Comparison of ENCODE assay signal across 8 cellular contexts in the genomic region with DNA sequence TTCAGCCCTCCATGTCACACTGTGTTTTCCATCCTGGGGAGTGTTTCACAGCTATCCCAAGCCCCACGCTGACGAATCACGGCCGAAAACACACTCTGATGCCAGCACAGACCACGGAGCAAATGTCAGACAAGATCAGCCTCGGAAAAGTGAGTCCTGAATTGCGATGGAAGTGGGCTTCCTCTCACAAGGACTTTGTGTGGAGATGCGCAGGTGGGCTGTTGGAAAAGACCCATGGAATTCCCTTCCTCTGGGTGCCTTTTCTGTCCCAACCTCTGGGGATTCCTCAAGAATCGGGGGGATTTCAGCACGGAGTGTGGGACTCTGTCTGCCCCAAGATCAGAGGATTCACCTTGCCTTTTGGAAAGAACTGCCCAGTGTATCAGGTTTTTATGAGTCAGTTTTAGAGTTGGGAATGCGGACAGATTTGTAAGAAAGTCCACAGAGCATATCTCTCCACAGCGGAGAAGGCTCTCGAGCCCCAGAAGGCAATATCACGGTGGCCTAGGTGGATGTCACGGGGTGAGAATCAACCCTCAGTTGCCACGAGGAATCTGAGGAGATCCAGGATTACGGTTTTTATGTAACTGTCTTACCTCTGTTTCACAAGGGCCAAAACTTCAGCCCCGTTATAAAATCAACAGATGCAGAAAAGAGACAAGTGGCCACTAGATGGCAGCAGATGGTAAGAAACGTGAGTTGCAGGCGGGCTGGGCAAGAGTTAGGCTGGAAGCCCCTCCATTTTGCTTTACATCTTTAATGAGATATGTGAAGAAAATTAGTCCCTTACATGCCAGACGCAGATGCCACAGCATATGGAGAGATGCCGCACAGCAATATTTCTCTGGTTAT.
DNase-seq lines count a peak whose midpoint lies in the region; ATAC-seq, FAIRE-seq and TF ChIP-seq lines count a peak whose summit lies in the region.

No MANE protein-coding gene starts in this region.

- ATAC-seq in left cardiac atrium (peak; percentile 52 to 60), GM19035 (IDR thresholded peaks at IDR 0.05; ENCODE audit: unreplicated experiment) (no peak)

- intact Hi-C loops in left cardiac atrium (cut with DNase I): loop anchor here (5.0 to 10.0 kb wide), 2 partner anchors 428 to 465 kb away; a partner anchor contains a TSS

- TF ChIP-seq CTCF in AG09309 (IDR thresholded peaks at IDR 0.05; ENCODE audit: control insufficient read depth, insufficient read depth, low read depth, low read length, missing control alignments) (peak; percentile 79), progenitor cell of endocrine pancreas (IDR thresholded peaks at IDR 0.05; ENCODE audit: unreplicated experiment) (peak; percentile 84)

- no peak overlapping the region for H3K27ac Mint-ChIP-seq in progenitor cell of endocrine pancreas

- peak; percentile 83 for FAIRE-seq in GM12892 (lab: Jason Lieb, UNC)

- no peaks in the 10 kb centered on the region for H3K36me3 Mint-ChIP-seq in progenitor cell of endocrine pancreas (ENCODE audit: insufficient read depth)

- H3K4me3 ChIP-seq in AG09309 (ENCODE audit: control insufficient read depth, low read depth, low read length): no peak overlapping the region

- no peak for TF ChIP-seq POLR2A in GM12892 (IDR thresholded peaks at IDR 0.05; ENCODE audit: low read depth, low read length)

- H3K4me1 Mint-ChIP-seq in progenitor cell of endocrine pancreas (ENCODE audit: low read depth): peaks cover 13% of the 10 kb centered on the region

- H3K4me3 Mint-ChIP-seq in progenitor cell of endocrine pancreas (ENCODE audit: low read depth): no peak overlapping the region

- peaks cover 6% of the 10 kb centered on the region for H3K27me3 Mint-ChIP-seq in progenitor cell of endocrine pancreas

- H3K9me3 Mint-ChIP-seq in progenitor cell of endocrine pancreas (ENCODE audit: low read depth): no peaks in the 10 kb centered on the region

- DNase-seq in AG09309 (ENCODE audit: low read depth): no peak
- peak; percentile 44 for DNase-seq in GM12892 (ENCODE audit: insufficient read length)
- DNase-seq in NCI-H2196 treated with DMSO at 0.1 percent for 48 hours (lab: John Stamatoyannopoulos, UW; ENCODE audit: unreplicated experiment): peak; percentile 3
- peak; percentile 64 for DNase-seq in activated gamma-delta T cell treated with anti-CD3 and anti-CD28 coated beads, Interleukin-2, amount 50 U/mL, for 16 hours (ENCODE audit: low read depth)
- DNase-seq in left cardiac atrium: peak; percentile 66
- peak; percentile 69 for DNase-seq in progenitor cell of endocrine pancreas (ENCODE audit: low spot score, unreplicated experiment)
- no peak for DNase-seq in stimulated activated naive CD4-positive, alpha-beta T cell treated with Interleukin-2 at 50 U/mL for 16 hours (lab: John Stamatoyannopoulos, UW)

Comparison
In these comparisons a context has a peak if more than half of its experiments do, and no peak if none do; other contexts are left out.
1. DNase-seq: peak in GM12892 (single experiment), NCI-H2196 treated with DMSO at 0.1 percent for 48 hours (single experiment), activated gamma-delta T cell treated with anti-CD3 and anti-CD28 coated beads, Interleukin-2, amount 50 U/mL, for 16 hours (single experiment), left cardiac atrium (single experiment) and progenitor cell of endocrine pancreas (single experiment); none in AG09309 (single experiment) and stimulated activated naive CD4-positive, alpha-beta T cell treated with Interleukin-2 at 50 U/mL for 16 hours (single experiment).